38 cellular contexts compared by ENCODE assay signal in the genomic region with DNA sequence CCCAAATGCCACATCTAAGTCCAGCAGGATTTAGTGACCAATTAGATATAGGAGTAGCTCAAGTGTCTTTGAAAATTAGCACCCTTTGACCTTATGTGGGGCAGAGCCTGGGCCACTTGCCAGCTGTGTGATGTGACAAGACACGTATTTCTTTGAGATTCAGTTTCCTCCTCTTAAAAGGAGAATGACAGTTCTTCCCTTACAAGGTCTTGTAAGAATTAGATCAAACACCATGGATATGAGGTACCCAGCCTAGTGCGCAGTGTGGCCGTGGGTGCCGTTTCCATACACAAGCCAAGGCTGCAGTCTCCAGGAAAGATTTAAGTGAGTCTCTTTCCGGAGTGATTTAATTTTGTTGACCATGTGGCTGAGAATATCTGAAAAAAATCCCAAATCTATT.
"Had no signal": no experiment of that assay in that cellular context is flagged by ENCODE, and none has a peak within 500 bp of the region (broad histone marks: within the 10 kb centered on the region; RNA-seq: fewer than 3 reads in every experiment).

No MANE protein-coding gene starts in this region.

- H3K27ac ChIP-seq: brain microvascular endothelial cell, PC-9, RWPE1, WERI-Rb-1 had no signal

- DNase-seq: activated CD4-positive, alpha-beta memory T cell treated with anti-CD3 and anti-CD28 coated beads, Interleukin-2, amount 10 ng/mL, durations not matched to agents 7 days and 5 days; activated CD4-positive, alpha-beta T cell treated with anti-CD3 and anti-CD28 coated beads for 1 hour; activated CD4-positive, alpha-beta T cell treated with anti-CD3 and anti-CD28 coated beads for 48 hours; activated CD4-positive, CD25-positive, alpha-beta regulatory T cell; activated CD8-positive, alpha-beta memory T cell treated with anti-CD3 and anti-CD28 coated beads for 24 hours; activated CD8-positive, alpha-beta memory T cell treated with anti-CD3 and anti-CD28 coated beads, Interleukin-2, amount 10 ng/mL, durations not matched to agents 7 days and 5 days; activated CD8-positive, alpha-beta memory T cell treated with anti-CD3 and anti-CD28 coated beads, Interleukin-2, amount 50 U/mL, for 48 hours; activated effector memory CD4-positive, alpha-beta T cell treated with Interleukin-2 at 50 U/mL for 16 hours; activated naive CD4-positive, alpha-beta T cell treated with anti-CD3 and anti-CD28 coated beads, Interleukin-2, amount 10 ng/mL, durations not matched to agents 7 days and 5 days; activated naive CD8-positive, alpha-beta T cell treated with anti-CD3 and anti-CD28 coated beads, Interleukin-2, amount 50 U/mL, for 24 hours; activated T-cell treated with anti-CD3 and anti-CD28 coated beads, Interleukin-2, amount 50 U/mL, for 48 hours; aorta; brain microvascular endothelial cell; Kasumi-1; KBM-7; MG63; NCI-H1048; NCI-H1105 treated with DMSO at 0.1 percent for 48 hours; NCI-H1436; NCI-H1694; NCI-H1930; NCI-H2081 treated with DMSO at 0.1 percent for 48 hours; NCI-H226; NCI-H446 treated with DMSO at 0.1 percent for 48 hours; NCI-H524; NCI-H69; NCI-H82; NK-92 treated with Interleukin-12 subunit alpha and Interleukin-12 subunit beta, amount 100 ng/mL, for 24 hours; PC-9; SW 1271; T-helper 1 cell; T-helper 2 cell; T-helper 9 cell; WERI-Rb-1 had no signal

- ATAC-seq: activated CD8-positive, alpha-beta memory T cell treated with anti-CD3 and anti-CD28 coated beads, Interleukin-2, amount 10 ng/mL, durations not matched to agents 7 days and 5 days; activated naive CD8-positive, alpha-beta T cell treated with anti-CD3 and anti-CD28 coated beads, Interleukin-2, amount 50 U/mL, for 24 hours; Right ventricle myocardium inferior had no signal

- H3K9me3 Mint-ChIP-seq: activated CD4-positive, alpha-beta memory T cell treated with anti-CD3 and anti-CD28 coated beads, Interleukin-2, amount 10 ng/mL, durations not matched to agents 7 days and 5 days had no signal

- H3K4me2 ChIP-seq: PC-9 had no signal

- H3K27ac Mint-ChIP-seq: activated CD4-positive, alpha-beta memory T cell treated with anti-CD3 and anti-CD28 coated beads, Interleukin-2, amount 10 ng/mL, durations not matched to agents 7 days and 5 days; activated CD8-positive, alpha-beta memory T cell treated with anti-CD3 and anti-CD28 coated beads, Interleukin-2, amount 10 ng/mL, durations not matched to agents 7 days and 5 days; activated naive CD4-positive, alpha-beta T cell treated with anti-CD3 and anti-CD28 coated beads, Interleukin-2, amount 10 ng/mL, durations not matched to agents 7 days and 5 days; activated naive CD8-positive, alpha-beta T cell; activated naive CD8-positive, alpha-beta T cell treated with anti-CD3 and anti-CD28 coated beads, Interleukin-2, amount 50 U/mL, for 24 hours had no signal

- H3K4me3 ChIP-seq: MG63, PC-9 had no signal

- H3K36me3 Mint-ChIP-seq: activated naive CD4-positive, alpha-beta T cell treated with anti-CD3 and anti-CD28 coated beads, Interleukin-2, amount 10 ng/mL, durations not matched to agents 7 days and 5 days; activated naive CD8-positive, alpha-beta T cell had no signal

- H3K27me3 ChIP-seq: brain microvascular endothelial cell, MG63 had no signal

- H3K4me3 Mint-ChIP-seq: activated CD4-positive, alpha-beta memory T cell treated with anti-CD3 and anti-CD28 coated beads, Interleukin-2, amount 10 ng/mL, durations not matched to agents 7 days and 5 days; activated CD8-positive, alpha-beta memory T cell treated with anti-CD3 and anti-CD28 coated beads, Interleukin-2, amount 10 ng/mL, durations not matched to agents 7 days and 5 days; activated naive CD4-positive, alpha-beta T cell treated with anti-CD3 and anti-CD28 coated beads, Interleukin-2, amount 10 ng/mL, durations not matched to agents 7 days and 5 days; activated naive CD8-positive, alpha-beta T cell; activated naive CD8-positive, alpha-beta T cell treated with anti-CD3 and anti-CD28 coated beads, Interleukin-2, amount 50 U/mL, for 24 hours had no signal

- H3K36me3 ChIP-seq: WERI-Rb-1 had no signal

- H3K4me1 Mint-ChIP-seq: activated CD4-positive, alpha-beta memory T cell treated with anti-CD3 and anti-CD28 coated beads, Interleukin-2, amount 10 ng/mL, durations not matched to agents 7 days and 5 days; activated CD8-positive, alpha-beta memory T cell treated with anti-CD3 and anti-CD28 coated beads, Interleukin-2, amount 10 ng/mL, durations not matched to agents 7 days and 5 days; activated naive CD4-positive, alpha-beta T cell treated with anti-CD3 and anti-CD28 coated beads, Interleukin-2, amount 10 ng/mL, durations not matched to agents 7 days and 5 days had no signal

- FAIRE-seq: RCC 7860 had no signal

- H3K27me3 Mint-ChIP-seq: activated CD4-positive, alpha-beta memory T cell treated with anti-CD3 and anti-CD28 coated beads, Interleukin-2, amount 10 ng/mL, durations not matched to agents 7 days and 5 days; activated CD8-positive, alpha-beta memory T cell treated with anti-CD3 and anti-CD28 coated beads, Interleukin-2, amount 10 ng/mL, durations not matched to agents 7 days and 5 days; activated naive CD8-positive, alpha-beta T cell; activated naive CD8-positive, alpha-beta T cell treated with anti-CD3 and anti-CD28 coated beads, Interleukin-2, amount 50 U/mL, for 24 hours had no signal
